In the genomic region with DNA sequence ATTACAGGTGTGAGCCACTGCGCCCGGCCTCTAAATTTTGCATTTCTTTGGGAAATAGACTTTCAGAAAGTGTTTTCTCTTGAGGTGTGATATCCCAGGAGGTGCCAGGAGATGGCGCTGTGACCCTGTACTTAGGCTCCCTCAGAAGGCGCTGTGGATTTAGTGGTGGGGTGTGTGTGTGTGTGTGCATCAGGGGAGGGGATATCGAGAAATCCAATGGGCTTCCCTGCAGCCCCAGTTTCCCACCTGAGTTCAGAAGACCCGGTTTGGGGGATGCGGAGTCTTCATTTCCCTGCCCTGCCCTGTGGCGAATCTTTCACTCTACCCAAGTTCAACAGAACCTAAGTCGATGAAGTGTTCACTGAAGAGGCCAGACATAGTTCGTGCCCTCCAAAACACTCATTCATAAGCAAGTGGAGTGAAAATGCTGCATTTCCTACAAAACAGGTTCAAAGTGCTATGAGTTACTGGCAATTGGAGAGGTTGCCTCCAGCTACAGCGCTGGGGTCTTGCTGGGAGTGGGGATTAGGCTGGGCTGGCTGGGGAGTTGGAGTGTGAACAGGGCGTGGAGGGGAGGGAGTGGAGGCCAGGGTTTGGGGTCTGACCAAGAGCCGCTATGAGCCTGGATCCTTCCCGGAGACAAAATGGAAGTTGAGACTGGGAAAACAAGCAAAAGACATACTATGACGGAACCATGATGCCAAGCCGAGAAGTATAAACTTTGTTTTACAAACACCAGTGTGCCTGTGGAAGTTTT, we compare ENCODE assay signal across 1 cellular context.
TF ChIP-seq lines count a peak whose summit lies in the region.

No MANE protein-coding gene starts in this region.

TF ChIP-seq in neural cell, 6 proteins besides CTCF, POLR2A, EP300 and RAD21 (continued from another document):
- TF ChIP-seq MXI1 (conservative IDR thresholded peaks at IDR 0.05; ENCODE audit: poor library complexity, severe bottlenecking): no peak
- TF ChIP-seq TAF1 (IDR thresholded peaks at IDR 0.05; ENCODE audit: low read depth): no peak
